ENCODE assay signal across 9 cellular contexts in genomic region chr3:46031747-46032146, GRCh38. TPM values are rescaled to one million over a fixed set of nuclear protein-coding genes. Genes with fewer than 3 reads are reported as not detected.
"Had no signal": no experiment of that assay in that cellular context is flagged by ENCODE, and none has a peak within 500 bp of the region (broad histone marks: within the 10 kb centered on the region; RNA-seq: fewer than 3 reads in every experiment).

No MANE protein-coding gene starts in this region.

- DNase-seq: IMR-90, KBM-7, KG1 had no signal

- ATAC-seq: K562 had no signal

- H3K4me3 ChIP-seq: K562 had no signal

- H3K27ac ChIP-seq: HL-60 had no signal

- FAIRE-seq: HTR-8/SVneo, K562 had no signal

RNA-seq across cellular contexts. Expression of gene XCR1, which starts 4.5 kb away (rescaled TPM):
- total RNA-seq: HT-29, HT1080, IMR-90, K562 had no signal
- polyA plus RNA-seq: IgD-negative memory B cell, IMR-90, K562 had no signal
